In the genomic region with DNA sequence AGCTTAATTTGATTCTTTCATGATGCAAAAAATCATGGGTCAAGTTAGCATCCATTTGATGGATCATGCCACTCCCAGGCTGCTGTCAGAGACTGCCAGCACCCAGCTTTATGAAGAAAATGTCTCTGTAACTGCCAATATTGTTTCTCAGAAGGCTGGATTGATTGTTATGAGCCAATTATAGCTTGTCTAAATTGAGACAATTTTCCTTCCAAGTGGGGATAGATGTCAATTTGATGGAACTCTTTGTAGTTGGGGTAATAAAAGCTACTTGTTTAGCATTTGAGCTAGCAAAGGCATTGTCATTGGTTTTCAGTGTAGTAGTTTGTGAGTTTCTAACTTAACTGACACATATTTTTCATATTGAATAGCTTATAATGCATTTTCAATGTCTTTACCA, we compare ENCODE assay signal across 24 cellular contexts.
"Had no signal": no experiment of that assay in that cellular context is flagged by ENCODE, and none has a peak within 500 bp of the region (broad histone marks: within the 10 kb centered on the region; RNA-seq: fewer than 3 reads in every experiment).

No MANE protein-coding gene starts in this region.

- DNase-seq: naive thymus-derived CD8-positive, alpha-beta T cell; nephron progenitor cell; occipital lobe; ovary; posterior cingulate gyrus; psoas muscle; right cardiac atrium; right lobe of liver; sigmoid colon; small intestine; stimulated activated CD4-positive, alpha-beta T cell treated with anti-CD3 and anti-CD28 coated beads, Interleukin-15, amount 100 ng/mL, for 24 hours; stimulated activated CD4-positive, alpha-beta T cell treated with anti-CD3 and anti-CD28 coated beads, Interleukin-2, amount 100 ng/mL, for 24 hours; stimulated activated CD4-positive, alpha-beta T cell treated with anti-CD3 and anti-CD28 coated beads, Interleukin-2, amount 100 ng/mL, for 48 hours; stimulated activated CD4-positive, alpha-beta T cell treated with anti-CD3 and anti-CD28 coated beads, Interleukin-4, amount 100 ng/mL, for 24 hours; stimulated activated naive B cell treated with anti-CD40 and anti-IgM and Interleukin-4, amounts not matched to agents 10 μg/mL and 1 μg/mL and 100 μg/mL, for 72 hours; stimulated activated naive CD4-positive, alpha-beta T cell treated with Interleukin-2 at 50 U/mL for 16 hours; stomach; testis; tibial artery; transverse colon; upper lobe of right lung; uterus had no signal

- H3K27ac ChIP-seq: neural progenitor cell, ovary, parathyroid adenoma, psoas muscle, right lobe of liver, sigmoid colon, stomach, testis, tibial artery, transverse colon, upper lobe of right lung, uterus had no signal

- H3K4me3 ChIP-seq: neural progenitor cell, ovary, psoas muscle, right lobe of liver, sigmoid colon, stomach, testis, tibial artery, transverse colon, upper lobe of right lung, uterus had no signal

- H3K9ac ChIP-seq: neural progenitor cell, parathyroid adenoma had no signal

- H2AFZ ChIP-seq: neural progenitor cell, parathyroid adenoma had no signal

- H3K36me3 ChIP-seq: neural progenitor cell, ovary, right lobe of liver, sigmoid colon, stomach, tibial artery, transverse colon, upper lobe of right lung, uterus had no signal

- H3K4me2 ChIP-seq: neural progenitor cell had no signal

- H3K79me2 ChIP-seq: parathyroid adenoma had no signal

- H3K9me3 ChIP-seq: ovary, psoas muscle, right lobe of liver, sigmoid colon, stomach, testis, tibial artery, transverse colon, upper lobe of right lung, uterus had no signal

- H3K4me1 ChIP-seq: parathyroid adenoma, psoas muscle, right lobe of liver, stomach, testis, tibial artery, upper lobe of right lung, uterus had no signal

- H3K27me3 ChIP-seq: neural progenitor cell, ovary, right lobe of liver, sigmoid colon, stomach, testis, tibial artery, transverse colon, upper lobe of right lung, uterus had no signal

- FAIRE-seq: small intestine had no signal
